ENCODE assay signal across 1 cellular context in genomic region chr3:127773752-127774395, GRCh38.
TF ChIP-seq lines count a peak whose summit lies in the region.

No MANE protein-coding gene starts in this region.

TF ChIP-seq in HepG2, 621 proteins besides CTCF, POLR2A, EP300 and RAD21:
- peak; percentile 61; the same call in 1 of the 2 replicates for TF ChIP-seq ZNF768 (CRISPR knock-in tag; IDR thresholded peaks at IDR 0.05)
- TF ChIP-seq BCL3 (CRISPR knock-in tag; IDR thresholded peaks at IDR 0.05): no peak
